Comparison of ENCODE assay signal across 17 cellular contexts in genomic region chr1:174535207-174535606, GRCh38.
DNase-seq lines count a peak whose midpoint lies in the region; ATAC-seq and TF ChIP-seq lines count a peak whose summit lies in the region.
"Had no signal": no experiment of that assay in that cellular context is flagged by ENCODE, and none has a peak within 500 bp of the region (broad histone marks: within the 10 kb centered on the region; RNA-seq: fewer than 3 reads in every experiment).

No MANE protein-coding gene starts in this region.

- no peaks in the 10 kb centered on the region for H3K23me2 ChIP-seq in H9 (ENCODE audit: insufficient read length, low read depth, low read length, poor library complexity, severe bottlenecking)

- H3K4me3 ChIP-seq in IMR-90 (ENCODE audit: insufficient read depth, low read depth, low read length) (no peak overlapping the region), brain microvascular endothelial cell (ENCODE audit: low read depth, low read length) (no peak overlapping the region)

- no peak for TF ChIP-seq RAD21 in IMR-90 (IDR thresholded peaks at IDR 0.05; ENCODE audit: low read length)

- H3K9me3 Mint-ChIP-seq in H9: peaks cover 4 to 15% of the 10 kb centered on the region in 2 experiments; a peak in 3 of 5 replicates
- H3K9me3 Mint-ChIP-seq in naive thymus-derived CD8-positive, alpha-beta T cell: peaks cover 11 to 59% (median 39%) of the 10 kb centered on the region in 9 donors

- no peak overlapping the region for H3K27ac Mint-ChIP-seq in H9
- H3K27ac Mint-ChIP-seq in naive thymus-derived CD8-positive, alpha-beta T cell: no peak overlapping the region
- H3K27ac Mint-ChIP-seq: CD4-positive, alpha-beta memory T cell; IgD-negative memory B cell had no signal

- POLR2A ChIA-PET in IMR-90 (lab: Charles Lee; ENCODE audit: unreplicated experiment): no interaction called here
- POLR2A ChIA-PET in naive thymus-derived CD8-positive, alpha-beta T cell (lab: Charles Lee): no interaction called here

- H2BK12ac ChIP-seq in H9 (ENCODE audit: insufficient read length, low read depth, low read length): no peak overlapping the region

- H3K18ac ChIP-seq in IMR-90 (ENCODE audit: low read depth, low read length) (no peak overlapping the region), H9 (ENCODE audit: insufficient read length, low read depth, low read length) (no peak overlapping the region)

- WGBS in IMR-90 (ENCODE audit: extremely low coverage in 2 of 2, insufficient read length in 1 of 2), 2 experiments: 20% methylated on average over 1 of the region's 2 CpGs; no CpG with 5 or more reads in 1 of the 2 experiments
- no CpG with 5 or more reads among the region's 2 CpGs for WGBS in H9 (ENCODE audit: extremely low coverage, insufficient read length, low lambda C conversion rate)

- H2BK15ac ChIP-seq in IMR-90 (ENCODE audit: low read depth, low read length): no peak overlapping the region
- H2BK15ac ChIP-seq in H9 (ENCODE audit: low read depth, low read length): no peak overlapping the region

- no peaks in the 10 kb centered on the region for H3K79me2 ChIP-seq in H9 (ENCODE audit: insufficient read depth, low read length)

- no peaks in the 10 kb centered on the region for H3K79me1 ChIP-seq in IMR-90 (ENCODE audit: low read depth in 1 of 2, low read length in 2 of 2)
- no peaks in the 10 kb centered on the region for H3K79me1 ChIP-seq in H9 (ENCODE audit: insufficient read depth, low read depth, low read length, poor library complexity, severe bottlenecking)

- H2BK20ac ChIP-seq in IMR-90 (ENCODE audit: low read depth, low read length) (no peak overlapping the region), H9 (ENCODE audit: low read depth, low read length, poor library complexity, severe bottlenecking) (no peak overlapping the region)

- H3K56ac ChIP-seq in IMR-90 (ENCODE audit: extremely low read depth, insufficient read depth, low read length) (no peak overlapping the region), H9 (ENCODE audit: insufficient read length, low read depth, low read length) (no peak overlapping the region)

- H3K14ac ChIP-seq in IMR-90 (replicated peaks; ENCODE audit: low read depth, low read length): no peak overlapping the region
- H3K14ac ChIP-seq in H9 (ENCODE audit: insufficient read depth, low read length): no peak overlapping the region

- H2BK5ac ChIP-seq in IMR-90 (ENCODE audit: low read depth, low read length, poor library complexity, severe bottlenecking): no peak overlapping the region
- no peak overlapping the region for H2BK5ac ChIP-seq in H9 (ENCODE audit: insufficient read length, low read length)

- no peak overlapping the region for H2BK120ac ChIP-seq in IMR-90 (ENCODE audit: low read depth, low read length)
- H2BK120ac ChIP-seq in H9 (ENCODE audit: low read depth, low read length, poor library complexity, severe bottlenecking): no peak overlapping the region

- TF ChIP-seq POLR2A in IMR-90 (IDR thresholded peaks at IDR 0.05; ENCODE audit: low read depth, low read length): no peak

- H3K9ac ChIP-seq in IMR-90 (ENCODE audit: low read depth, low read length) (no peak overlapping the region), H9 (ENCODE audit: extremely low read depth, insufficient read length, low read length) (no peak overlapping the region)

- H3K4ac ChIP-seq in IMR-90 (ENCODE audit: low read depth, low read length) (no peak overlapping the region), H9 (ENCODE audit: low read depth, low read length) (no peak overlapping the region)

- no TSS peak for BruUV-seq in IMR-90 (replicated peaks; lab: Mats Ljungman, UMichigan)

- dilution Hi-C loops in IMR-90 (cut with HindIII; ENCODE audit: low sequenced_read_pairs, unreplicated experiment): no loop called here

- no peak overlapping the region for H3K23ac ChIP-seq in IMR-90 (ENCODE audit: low read depth, low read length)
- H3K23ac ChIP-seq in H9 (ENCODE audit: insufficient read length, low read depth, low read length): no peak overlapping the region

- TF ChIP-seq CTCF in IMR-90 (conservative IDR thresholded peaks at IDR 0.05; ENCODE audit: low read depth, low read length): no peak
- no peak for TF ChIP-seq CTCF in brain microvascular endothelial cell (IDR thresholded peaks at IDR 0.05; ENCODE audit: low read depth, low read length, missing control alignments)
- no peak for TF ChIP-seq CTCF in H9 (conservative IDR thresholded peaks at IDR 0.05)

- in situ Hi-C loops in IMR-90 (cut with MboI; ENCODE audit: low sequenced_read_pairs): no loop called here
- in situ Hi-C loops in brain microvascular endothelial cell (cut with HindIII; ENCODE audit: low pct_ligation_motif_present, low sequenced_read_pairs): no loop called here

- H3K4me1 Mint-ChIP-seq in H9: peaks cover 3% of the 10 kb centered on the region in 2 experiments; a peak in 1 of 4 replicates
- H3K4me1 Mint-ChIP-seq in naive thymus-derived CD8-positive, alpha-beta T cell: peaks cover 0 to 2% (median 0%) of the 10 kb centered on the region in 4 donors

- H3T11ph ChIP-seq in H9 (ENCODE audit: low read length): no peak overlapping the region

- H3K27me3 ChIP-seq in IMR-90 (ENCODE audit: control insufficient read depth, insufficient read depth, low read length) (no peaks in the 10 kb centered on the region), brain microvascular endothelial cell (replicated peaks) (no peaks in the 10 kb centered on the region), H9 (ENCODE audit: insufficient read depth, low read length) (no peaks in the 10 kb centered on the region)
- H3K27me3 ChIP-seq: BE2C had no signal

- H3K4me2 ChIP-seq in IMR-90 (ENCODE audit: low read depth, low read length): no peak overlapping the region
- H3K4me2 ChIP-seq in H9 (ENCODE audit: insufficient read depth, insufficient read length, low read length): no peak overlapping the region

- no peak overlapping the region for H3K27ac ChIP-seq in IMR-90 (ENCODE audit: insufficient read depth, low read length)
- H3K27ac ChIP-seq in brain microvascular endothelial cell: peak overlapping the region; percentile 28
- H3K27ac ChIP-seq in H9 (ENCODE audit: insufficient read length, low read depth, low read length): no peak overlapping the region

- H3K4me3 Mint-ChIP-seq in H9: no peak overlapping the region
- H3K4me3 Mint-ChIP-seq in naive thymus-derived CD8-positive, alpha-beta T cell: no peak overlapping the region
- H3K4me3 Mint-ChIP-seq: CD4-positive, alpha-beta memory T cell; IgD-negative memory B cell had no signal

- intact Hi-C loops in IMR-90 (cut with micrococcal nuclease): no loop called here

- H4K5ac ChIP-seq in IMR-90 (ENCODE audit: low read depth, low read length) (no peak overlapping the region), H9 (ENCODE audit: insufficient read length, low read depth, low read length) (no peak overlapping the region)

- H4K8ac ChIP-seq in IMR-90 (ENCODE audit: low read depth in 2 of 2, low read length in 2 of 2): no peak overlapping the region
- no peak overlapping the region for H4K8ac ChIP-seq in H9 (replicated peaks; ENCODE audit: insufficient read length, low read depth, low read length)

- no peak overlapping the region for H2AFZ ChIP-seq in IMR-90 (replicated peaks; ENCODE audit: low read length, poor library complexity)
- no peak overlapping the region for H2AFZ ChIP-seq in H9 (ENCODE audit: low read length)

- no peak overlapping the region for H2AK5ac ChIP-seq in IMR-90 (ENCODE audit: low read depth, low read length)
- no peak overlapping the region for H2AK5ac ChIP-seq in H9 (ENCODE audit: insufficient read length, low read length)

- H3K36me3 Mint-ChIP-seq in H9 (ENCODE audit: insufficient read depth in 1 of 3, low read depth in 3 of 3): no peaks in the 10 kb centered on the region; a peak in 3 of 7 replicates
- H3K36me3 Mint-ChIP-seq in naive thymus-derived CD8-positive, alpha-beta T cell: peaks cover 29 to 50% (median 47%) of the 10 kb centered on the region in 3 donors

- CTCF ChIA-PET in IMR-90 (lab: Yijun Ruan, JAX): no interaction called here

- H3K27me3 Mint-ChIP-seq in H9 (ENCODE audit: low read depth): no peaks in the 10 kb centered on the region
- H3K27me3 Mint-ChIP-seq in naive thymus-derived CD8-positive, alpha-beta T cell: no peaks in the 10 kb centered on the region
- H3K27me3 Mint-ChIP-seq: CD4-positive, alpha-beta memory T cell; IgD-negative memory B cell had no signal

- H3K4me1 ChIP-seq in IMR-90 (ENCODE audit: control insufficient read depth, insufficient read depth, low read length) (peaks cover 2% of the 10 kb centered on the region; the same call in 1 of the 2 replicates), H9 (ENCODE audit: insufficient read depth, low read length) (no peaks in the 10 kb centered on the region; the same call in 1 of the 2 replicates)
- H3K4me1 ChIP-seq: BE2C had no signal

- ATAC-seq in IMR-90 (ENCODE audit: low read depth): peak; percentile 71
- no peak for ATAC-seq in naive thymus-derived CD8-positive, alpha-beta T cell

- peak; percentile 43 for DNase-seq in ELR (ENCODE audit: low read depth)
- DNase-seq in IMR-90: peak; percentile 56
- peak; percentile 33 for DNase-seq in brain microvascular endothelial cell
- DNase-seq in iris pigment epithelial cell (ENCODE audit: low read depth): peak; percentile 43
- no peak for DNase-seq in H9
- no peak for DNase-seq in activated effector memory CD4-positive, alpha-beta T cell treated with anti-CD3 and anti-CD28 coated beads, Interleukin-2, amount 50 U/mL, for 16 hours
- DNase-seq in NCI-H2029 treated with DMSO at 0.1 percent for 48 hours (lab: John Stamatoyannopoulos, UW): no peak
- no peak for DNase-seq in naive thymus-derived CD8-positive, alpha-beta T cell
- DNase-seq: BE2C; CD4-positive, alpha-beta memory T cell; DMS79; H7; NCI-H1436; NCI-H2081 treated with DMSO at 0.1 percent for 48 hours; NCI-H524 treated with DMSO at 0.1 percent for 48 hours; NK-92 treated with Interleukin-12 subunit alpha and Interleukin-12 subunit beta, amount 100 ng/mL, for 24 hours had no signal

- no peak overlapping the region for H4K91ac ChIP-seq in IMR-90 (ENCODE audit: insufficient read depth, low read depth, low read length)
- H4K91ac ChIP-seq in H9 (ENCODE audit: insufficient read length, low read depth, low read length): no peak overlapping the region

- H4K20me1 ChIP-seq in IMR-90 (ENCODE audit: insufficient read depth, low read length) (no peaks in the 10 kb centered on the region), H9 (ENCODE audit: control insufficient read depth, insufficient read depth, insufficient read length) (no peaks in the 10 kb centered on the region)

- H3K9me3 ChIP-seq in IMR-90 (ENCODE audit: control insufficient read depth, insufficient read depth, low read length) (peaks cover 4% of the 10 kb centered on the region), H9 (ENCODE audit: control insufficient read depth, low read depth, low read length) (no peaks in the 10 kb centered on the region)
- H3K9me3 ChIP-seq: BE2C had no signal

- H3K9me1 ChIP-seq in IMR-90 (ENCODE audit: insufficient read depth, low read length): no peaks in the 10 kb centered on the region

- no peaks in the 10 kb centered on the region for H3K36me3 ChIP-seq in IMR-90 (ENCODE audit: control insufficient read depth, insufficient read depth, low read length)
- H3K36me3 ChIP-seq in brain microvascular endothelial cell (replicated peaks): no peaks in the 10 kb centered on the region
- H3K36me3 ChIP-seq: BE2C had no signal

- no peak overlapping the region for H2AK9ac ChIP-seq in IMR-90 (replicated peaks; ENCODE audit: low read depth, low read length, poor library complexity)

Comparison
In these comparisons a context has a peak if more than half of its experiments do, and no peak if none do; other contexts are left out.
1. DNase-seq: peak in ELR (single experiment), IMR-90 (single experiment), brain microvascular endothelial cell (single experiment) and iris pigment epithelial cell (single experiment); none in H9 (single experiment), activated effector memory CD4-positive, alpha-beta T cell treated with anti-CD3 and anti-CD28 coated beads, Interleukin-2, amount 50 U/mL, for 16 hours (single experiment), NCI-H2029 treated with DMSO at 0.1 percent for 48 hours (single experiment) and naive thymus-derived CD8-positive, alpha-beta T cell (0 of 10).